28 cellular contexts compared by ENCODE assay signal in the genomic region with DNA sequence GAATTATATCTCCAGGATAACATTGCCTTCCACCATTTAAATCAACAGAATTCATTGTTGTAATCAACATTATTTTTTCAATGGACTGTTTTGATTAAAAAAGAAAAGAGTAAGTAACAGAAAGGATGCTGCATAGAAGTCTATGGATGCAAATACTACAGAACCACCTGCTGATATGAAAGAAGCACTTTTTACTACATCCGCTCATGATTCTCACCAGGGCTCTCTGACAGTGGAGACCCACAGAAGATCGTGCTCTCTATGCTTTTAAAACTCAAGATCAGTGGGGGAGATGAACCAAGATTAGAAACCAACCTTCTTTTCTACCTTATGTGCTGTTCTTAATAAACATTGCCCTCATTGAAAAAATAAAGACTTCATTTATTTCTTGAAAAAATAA.
"Had no signal": no experiment of that assay in that cellular context is flagged by ENCODE, and none has a peak within 500 bp of the region (broad histone marks: within the 10 kb centered on the region; RNA-seq: fewer than 3 reads in every experiment).

No MANE protein-coding gene starts in this region.

- H3K27me3 Mint-ChIP-seq: stimulated activated naive B cell treated with anti-CD40 and anti-IgM and Interleukin-4, amounts not matched to agents 10 μg/mL and 1 μg/mL and 100 μg/mL, for 72 hours; stimulated activated naive CD8-positive, alpha-beta T cell treated with anti-CD3 and anti-CD28 coated beads, Interleukin-15, Interleukin-2, amounts not matched to agents 100 ng/mL and 50 ng/mL, for 24 hours had no signal

- H3K27me3 ChIP-seq: neutrophil, pancreas, right lobe of liver, sigmoid colon, stomach, thyroid gland, tibial nerve, upper lobe of left lung, vagina had no signal

- H3K27ac ChIP-seq: neutrophil, pancreas, prostate gland, right lobe of liver, sigmoid colon, stomach, thoracic aorta, thyroid gland, tibial nerve, upper lobe of left lung, vagina had no signal

- H3K4me3 Mint-ChIP-seq: naive thymus-derived CD8-positive, alpha-beta T cell; natural killer cell treated with Interleukin-12 subunit alpha and Interleukin-12 subunit beta and Interleukin-15 and Interleukin-18, amount 100 ng/mL, for 72 hours; nephron progenitor cell; neural crest cell; stimulated activated effector memory CD8-positive, alpha-beta T cell treated with anti-CD3 and anti-CD28 coated beads, Interleukin-12 subunit alpha, Interleukin-12 subunit beta, amount 100 ng/mL, for 72 hours; stimulated activated naive B cell treated with anti-CD40 and anti-IgM and Interleukin-4, amounts not matched to agents 10 μg/mL and 1 μg/mL and 100 μg/mL, for 72 hours; stimulated activated naive CD8-positive, alpha-beta T cell treated with anti-CD3 and anti-CD28 coated beads, Interleukin-15, Interleukin-2, amounts not matched to agents 100 ng/mL and 50 ng/mL, for 24 hours had no signal

- H3K4me3 ChIP-seq: pancreas, prostate gland, right lobe of liver, sigmoid colon, stomach, thoracic aorta, thyroid gland, tibial nerve, upper lobe of left lung, vagina had no signal

- H3K36me3 ChIP-seq: neutrophil, pancreas, prostate gland, right lobe of liver, sigmoid colon, thoracic aorta, thyroid gland, upper lobe of left lung, vagina had no signal

- H3K4me1 Mint-ChIP-seq: stimulated activated effector memory CD8-positive, alpha-beta T cell treated with anti-CD3 and anti-CD28 coated beads, Interleukin-12 subunit alpha, Interleukin-12 subunit beta, amount 100 ng/mL, for 72 hours had no signal

- H3K9me3 Mint-ChIP-seq: natural killer cell treated with Interleukin-12 subunit alpha and Interleukin-12 subunit beta and Interleukin-15 and Interleukin-18, amount 100 ng/mL, for 72 hours had no signal

- DNase-seq: naive thymus-derived CD8-positive, alpha-beta T cell; nephron progenitor cell; nucleus accumbens; pancreas; right cardiac atrium; right lobe of liver; sigmoid colon; small intestine; stimulated activated CD4-positive, alpha-beta T cell treated with anti-CD3 and anti-CD28 coated beads, Interleukin-15, amount 100 ng/mL, for 24 hours; stimulated activated CD4-positive, alpha-beta T cell treated with anti-CD3 and anti-CD28 coated beads, Interleukin-2, amount 100 ng/mL, for 24 hours; stimulated activated CD4-positive, alpha-beta T cell treated with anti-CD3 and anti-CD28 coated beads, Interleukin-2, amount 100 ng/mL, for 48 hours; stimulated activated CD4-positive, alpha-beta T cell treated with anti-CD3 and anti-CD28 coated beads, Interleukin-4, amount 100 ng/mL, for 24 hours; stimulated activated naive B cell treated with anti-CD40 and anti-IgM and Interleukin-4, amounts not matched to agents 10 μg/mL and 1 μg/mL and 100 μg/mL, for 72 hours; stimulated activated naive CD4-positive, alpha-beta T cell treated with Interleukin-2 at 50 U/mL for 16 hours; stomach; thyroid gland; trophoblast cell; upper lobe of left lung had no signal

- H3K27ac Mint-ChIP-seq: naive thymus-derived CD8-positive, alpha-beta T cell; natural killer cell treated with Interleukin-12 subunit alpha and Interleukin-12 subunit beta and Interleukin-15 and Interleukin-18, amount 100 ng/mL, for 72 hours; nephron progenitor cell; stimulated activated effector memory CD8-positive, alpha-beta T cell treated with anti-CD3 and anti-CD28 coated beads, Interleukin-12 subunit alpha, Interleukin-12 subunit beta, amount 100 ng/mL, for 72 hours; stimulated activated naive B cell treated with anti-CD40 and anti-IgM and Interleukin-4, amounts not matched to agents 10 μg/mL and 1 μg/mL and 100 μg/mL, for 72 hours; stimulated activated naive CD8-positive, alpha-beta T cell treated with anti-CD3 and anti-CD28 coated beads, Interleukin-15, Interleukin-2, amounts not matched to agents 100 ng/mL and 50 ng/mL, for 24 hours had no signal

- ATAC-seq: naive thymus-derived CD8-positive, alpha-beta T cell; natural killer cell treated with Interleukin-12 subunit alpha and Interleukin-12 subunit beta and Interleukin-15 and Interleukin-18, amount 100 ng/mL, for 72 hours; pancreas; right cardiac atrium; right lobe of liver; stimulated activated effector memory CD8-positive, alpha-beta T cell treated with anti-CD3 and anti-CD28 coated beads, Interleukin-12 subunit alpha, Interleukin-12 subunit beta, amount 100 ng/mL, for 72 hours; stimulated activated naive B cell treated with anti-CD40 and anti-IgM and Interleukin-4, amounts not matched to agents 10 μg/mL and 1 μg/mL and 100 μg/mL, for 72 hours had no signal

- H3K36me3 Mint-ChIP-seq: naive thymus-derived CD8-positive, alpha-beta T cell; natural killer cell treated with Interleukin-12 subunit alpha and Interleukin-12 subunit beta and Interleukin-15 and Interleukin-18, amount 100 ng/mL, for 72 hours; stimulated activated effector memory CD8-positive, alpha-beta T cell treated with anti-CD3 and anti-CD28 coated beads, Interleukin-12 subunit alpha, Interleukin-12 subunit beta, amount 100 ng/mL, for 72 hours had no signal

- H3K4me1 ChIP-seq: prostate gland, right lobe of liver, thyroid gland had no signal

- FAIRE-seq: pancreas, small intestine, urothelium cell line had no signal

- H3K9me3 ChIP-seq: neutrophil, pancreas, prostate gland, right lobe of liver, sigmoid colon, stomach, thoracic aorta, thyroid gland, upper lobe of left lung, vagina had no signal
